ENCODE assay signal across 21 cellular contexts in genomic region chr19:16698914-16699313, GRCh38. TPM values are rescaled to one million over a fixed set of nuclear protein-coding genes. Genes with fewer than 3 reads are reported as not detected.
A peak's percentile ranks its signal among the peaks of the same experiment; 100 is the strongest.
DNase-seq lines count a peak whose midpoint lies in the region; ATAC-seq and TF ChIP-seq lines count a peak whose summit lies in the region.
"Had no signal": no experiment of that assay in that cellular context is flagged by ENCODE, and none has a peak within 500 bp of the region (broad histone marks: within the 10 kb centered on the region; RNA-seq: fewer than 3 reads in every experiment).

No MANE protein-coding gene starts in this region.

- H3K27ac ChIP-seq in WERI-Rb-1 (peak overlapping the region; percentile 21; the same call in 1 of the 2 replicates), left ventricle myocardium inferior (replicated peaks) (peak overlapping the region; percentile 20), right lobe of liver (no peak overlapping the region)
- H3K27ac ChIP-seq: spleen had no signal

- H3K9me3 ChIP-seq in WERI-Rb-1 (ENCODE audit: severe bottlenecking), result no peaks in the 10 kb centered on the region
- peaks cover 6% of the 10 kb centered on the region for H3K9me3 ChIP-seq in left ventricle myocardium inferior (replicated peaks)
- no peaks in the 10 kb centered on the region for H3K9me3 ChIP-seq in right lobe of liver

- intact Hi-C loops in left ventricle myocardium inferior (cut with micrococcal nuclease), result no loop called here
- intact Hi-C loops in sciatic nerve (cut with DNase I), result no loop called here
- intact Hi-C loops in right lobe of liver (cut with DNase I), result no loop called here

- TF ChIP-seq CTCF in WERI-Rb-1 (IDR thresholded peaks at IDR 0.05; ENCODE audit: low read depth, low read length) (no peak), left ventricle myocardium inferior (IDR thresholded peaks at IDR 0.05; ENCODE audit: borderline replicate concordance) (no peak), right lobe of liver (IDR thresholded peaks at IDR 0.05) (no peak)

- H3K36me3 ChIP-seq in WERI-Rb-1, result no peaks in the 10 kb centered on the region
- H3K36me3 ChIP-seq in left ventricle myocardium inferior, result no peaks in the 10 kb centered on the region
- no peaks in the 10 kb centered on the region for H3K36me3 ChIP-seq in right lobe of liver
- H3K36me3 ChIP-seq: spleen had no signal

- no peak overlapping the region for H3K4me3 ChIP-seq in WERI-Rb-1 (ENCODE audit: low read depth, low read length)
- H3K4me3 ChIP-seq in left ventricle myocardium inferior, result no peak overlapping the region
- no peak overlapping the region for H3K4me3 ChIP-seq in right lobe of liver
- H3K4me3 ChIP-seq: spleen had no signal

- H3K4me1 ChIP-seq in left ventricle myocardium inferior (peaks cover 32% of the 10 kb centered on the region), right lobe of liver (peaks cover 0 to 5% (median 2%) of the 10 kb centered on the region in 4 donors)
- H3K4me1 ChIP-seq: spleen had no signal

- H3K27me3 ChIP-seq in WERI-Rb-1 (ENCODE audit: insufficient read depth, low read depth, severe bottlenecking), result no peaks in the 10 kb centered on the region
- H3K27me3 ChIP-seq in left ventricle myocardium inferior (ENCODE audit: low read depth), result no peaks in the 10 kb centered on the region
- H3K27me3 ChIP-seq in right lobe of liver, result no peaks in the 10 kb centered on the region
- H3K27me3 ChIP-seq: spleen had no signal

- DNase-seq in LHCN-M2 (ENCODE audit: low read depth) (peak; percentile 60), WERI-Rb-1 (peak; percentile 20), left ventricle myocardium inferior (peak; percentile 60), sciatic nerve (ENCODE audit: low spot score) (no peak), globus pallidus (ENCODE audit: low spot score) (no peak), right lobe of liver (no peak)
- no peak for DNase-seq in activated effector memory CD4-positive, alpha-beta T cell treated with Interleukin-2 at 50 U/mL for 16 hours
- DNase-seq: activated gamma-delta T cell; CD8-positive, alpha-beta T cell; dermis blood vessel endothelial cell; DMS153; glutamatergic neuron; GOT3; Kasumi-1; mesenchymal stem cell; NCI-H1694 treated with DMSO at 0.1 percent for 48 hours; NCI-H69; spleen; stimulated activated CD4-positive, alpha-beta T cell treated with anti-CD3 and anti-CD28 coated beads, Interleukin-4, amount 100 ng/mL, for 1 hour had no signal

- TF ChIP-seq POLR2A in right lobe of liver (IDR thresholded peaks at IDR 0.05), result no peak

- 51% methylated on average over 5 of the region's 5 CpGs for WGBS in right lobe of liver (ENCODE audit: insufficient coverage, low coverage, low lambda C conversion rate, missing lambda C conversion rate)

- ATAC-seq in sciatic nerve (peak; percentile 75), HG03342 (IDR thresholded peaks at IDR 0.05; ENCODE audit: unreplicated experiment) (no peak), right lobe of liver (no peak)
- ATAC-seq: CD8-positive, alpha-beta T cell; HepG2 had no signal

RNA-seq across cellular contexts. Expression of gene NWD1, which starts 20.7 kb away (rescaled TPM):
- total RNA-seq in LHCN-M2 (2014; rRNA removed) (not detected in 2 replicates), left ventricle myocardium inferior (not detected), sciatic nerve (0.22 TPM), right lobe of liver (under 1 TPM in 1 of 6 experiments, not detected in 5; 0.09 TPM)
- not detected for polyA plus RNA-seq in LHCN-M2 (2012)
- total RNA-seq: CD8-positive, alpha-beta T cell; HepG2 had no signal
- polyA plus RNA-seq: HepG2 had no signal

RNA-seq across cellular contexts. Expression of gene TMEM38A, which starts 38.0 kb away (rescaled TPM):
- total RNA-seq in LHCN-M2 (2014; rRNA removed) (2.9 and 3.2 TPM in 2 replicates), left ventricle myocardium inferior (44.6 TPM), sciatic nerve (3.5 TPM), right lobe of liver (1 to 10 TPM; 2.7 to 8.3 (median 5.3) TPM)
- polyA plus RNA-seq in LHCN-M2 (2012), result 1.5 TPM

RNA-seq across cellular contexts. Expression of gene SMIM7, which starts 39.0 kb away (rescaled TPM):
- total RNA-seq in LHCN-M2 (2014; rRNA removed) (97.1 and 97.3 TPM in 2 replicates), left ventricle myocardium inferior (30.8 TPM), sciatic nerve (71.9 TPM), right lobe of liver (10 to 100 TPM; 34.7 to 76.5 (median 41.2) TPM)
- 81.2 TPM for polyA plus RNA-seq in LHCN-M2 (2012)

Comparison
In these comparisons a context has a peak if more than half of its experiments do, and no peak if none do; other contexts are left out.
1. DNase-seq: peak in LHCN-M2 (single experiment), WERI-Rb-1 (single experiment) and left ventricle myocardium inferior (single experiment); none in sciatic nerve (single experiment), activated effector memory CD4-positive, alpha-beta T cell treated with Interleukin-2 at 50 U/mL for 16 hours (single experiment), globus pallidus (single experiment) and right lobe of liver (0 of 3).
2. H3K27ac ChIP-seq: peak in WERI-Rb-1 (single experiment) and left ventricle myocardium inferior (single experiment); none in right lobe of liver (0 of 3).